In genomic region chr19:44908074-44908835, GRCh38 we compare ENCODE assay signal across 25 cellular contexts. TPM values are rescaled to one million over a fixed set of nuclear protein-coding genes. Genes with fewer than 3 reads are reported as not detected.
DNase-seq lines count a peak whose midpoint lies in the region; ATAC-seq, FAIRE-seq and TF ChIP-seq lines count a peak whose summit lies in the region.
"Had no signal": no experiment of that assay in that cellular context is flagged by ENCODE, and none has a peak within 500 bp of the region (broad histone marks: within the 10 kb centered on the region; RNA-seq: fewer than 3 reads in every experiment).

No MANE protein-coding gene starts in this region.

- in situ Hi-C loops in HepG2 (cut with HindIII; ENCODE audit: extremely low pct_ligation_motif_present, low pct_unique_long_range_greater_than_20kb): no loop called here

- no peak overlapping the region for H2BK5ac ChIP-seq in neuronal stem cell (ENCODE audit: low read length)

- TF ChIP-seq RAD21 in SK-N-SH (IDR thresholded peaks at IDR 0.05; ENCODE audit: low read length) (no peak), HepG2 (CRISPR knock-in tag; IDR thresholded peaks at IDR 0.05) (no peak)

- WGBS in SK-N-SH (ENCODE audit: low lambda C conversion rate): 93% methylated on average over 28 of the region's 46 CpGs
- 96% methylated on average over 40 of the region's 46 CpGs for WGBS in HepG2 (ENCODE audit: low lambda C conversion rate)
- no CpG with 5 or more reads among the region's 46 CpGs for WGBS in neuronal stem cell (ENCODE audit: extremely low coverage in 2 of 2, insufficient read length in 2 of 2, insufficient replicate concordance in 1 of 2), 2 donors

- no peak overlapping the region for H3K4me3 Mint-ChIP-seq in osteocyte (ENCODE audit: unreplicated experiment)
- H3K4me3 Mint-ChIP-seq: CD14-positive monocyte had no signal

- no peaks in the 10 kb centered on the region for H3K9me3 ChIP-seq in SK-N-SH
- no peaks in the 10 kb centered on the region for H3K9me3 ChIP-seq in adipocyte (ENCODE audit: control insufficient read depth, low read length)
- no peaks in the 10 kb centered on the region for H3K9me3 ChIP-seq in HepG2 (ENCODE audit: low read length)
- H3K9me3 ChIP-seq in neuronal stem cell (replicated peaks in 1 of 2; ENCODE audit: control insufficient read depth in 2 of 2, insufficient read depth in 1 of 2, low read depth in 1 of 2, low read length in 2 of 2): no peaks in the 10 kb centered on the region
- H3K9me3 ChIP-seq: SJSA1 had no signal

- H3K36me3 Mint-ChIP-seq in osteocyte (ENCODE audit: unreplicated experiment): peaks cover 2% of the 10 kb centered on the region

- H2BK12ac ChIP-seq in neuronal stem cell (ENCODE audit: low read length): peak overlapping the region; percentile 22

- intact Hi-C loops in HepG2 (cut with micrococcal nuclease; ENCODE audit: unreplicated experiment): no loop called here

- DNase-seq in SK-N-SH: peak; percentile 9
- no peak for DNase-seq in adipocyte (ENCODE audit: low read depth)
- DNase-seq in HepG2 (ENCODE audit: low spot score): no peak
- DNase-seq in neuronal stem cell (ENCODE audit: low spot score): no peak
- DNase-seq in NCI-H526 (lab: John Stamatoyannopoulos, UW): no peak
- DNase-seq in osteocyte (ENCODE audit: extremely low spot score, unreplicated experiment): no peak
- DNase-seq: AML-193, DMS 273 treated with DMSO at 0.1 percent for 48 hours, GF-D8, HCEC 1CT, KG1, MV-4-11, NCI-H187, NCI-H2107, NCI-H2227 treated with DMSO at 0.1 percent for 48 hours, NCI-H510A treated with DMSO at 0.1 percent for 48 hours, NCI-H82, PC-3, RPMI8226 had no signal

- H3F3A ChIP-seq in SK-N-SH (replicated peaks; ENCODE audit: insufficient read depth): peaks cover 20% of the 10 kb centered on the region

- H3K27ac ChIP-seq in SK-N-SH (ENCODE audit: low read depth in 2 of 2, low read length in 1 of 2) (no peak overlapping the region), HepG2 (ENCODE audit: extremely low read length, insufficient read depth, low read length) (no peak overlapping the region), neuronal stem cell (replicated peaks; ENCODE audit: low read length) (no peak overlapping the region)
- H3K27ac ChIP-seq: 22Rv1, SJSA1 had no signal

- H3K9ac ChIP-seq in SK-N-SH (no peak overlapping the region), adipocyte (ENCODE audit: low read length) (peak overlapping the region; percentile 88), HepG2 (ENCODE audit: insufficient read depth, low read depth, low read length) (no peak overlapping the region), neuronal stem cell (ENCODE audit: low read depth, low read length, poor library complexity) (no peak overlapping the region)

- no peaks in the 10 kb centered on the region for H3K9me3 Mint-ChIP-seq in osteocyte (ENCODE audit: unreplicated experiment)

- H3K79me2 ChIP-seq in SK-N-SH (ENCODE audit: insufficient read depth) (no peaks in the 10 kb centered on the region), HepG2 (ENCODE audit: insufficient read depth, low read length) (peaks cover 20% of the 10 kb centered on the region)

- H3K4me1 Mint-ChIP-seq in osteocyte (ENCODE audit: unreplicated experiment): peaks cover 43% of the 10 kb centered on the region

- H3K4me2 ChIP-seq in SK-N-SH (no peak overlapping the region), HepG2 (ENCODE audit: low read depth, low read length) (peak overlapping the region; percentile 26; the same call in 1 of the 2 replicates), neuronal stem cell (ENCODE audit: insufficient read depth, low read length, poor library complexity, severe bottlenecking) (no peak overlapping the region)

- no peak for TF ChIP-seq POLR2A in HepG2 (IDR thresholded peaks at IDR 0.05; ENCODE audit: insufficient read depth in 1 of 2, low read depth in 2 of 2, low read length in 2 of 2)

- TF ChIP-seq CTCF in SK-N-SH (IDR thresholded peaks at IDR 0.05) (no peak), HepG2 (CRISPR knock-in tag; IDR thresholded peaks at IDR 0.05) (no peak), osteocyte (IDR thresholded peaks at IDR 0.05) (no peak)

- H3K27me3 ChIP-seq in SK-N-SH (ENCODE audit: insufficient read depth) (no peaks in the 10 kb centered on the region), adipocyte (replicated peaks; ENCODE audit: control insufficient read depth, insufficient read depth, low read length) (no peaks in the 10 kb centered on the region), HepG2 (ENCODE audit: control insufficient read depth in 1 of 2, insufficient read depth in 2 of 2, low read length in 2 of 2) (no peaks in the 10 kb centered on the region; a peak in 1 of 5 replicates), neuronal stem cell (ENCODE audit: control insufficient read depth in 3 of 3, insufficient read depth in 3 of 3, low read depth in 1 of 3, low read length in 3 of 3) (peaks cover 0 to 2% (median 0%) of the 10 kb centered on the region in 3 experiments)

- H3K4me1 ChIP-seq in SK-N-SH (ENCODE audit: control insufficient read depth in 1 of 2, insufficient read depth in 2 of 2, low read depth in 1 of 2, low read length in 1 of 2) (peaks cover 4 to 14% of the 10 kb centered on the region in 2 experiments; a peak in 1 of 4 replicates), adipocyte (ENCODE audit: control insufficient read depth, insufficient read depth, low read length) (peaks cover 56% of the 10 kb centered on the region), HepG2 (ENCODE audit: insufficient read depth, low read length) (peaks cover 72% of the 10 kb centered on the region), neuronal stem cell (ENCODE audit: control insufficient read depth in 2 of 2, insufficient read depth in 1 of 2, low read depth in 1 of 2, low read length in 2 of 2) (peaks cover 10 to 21% of the 10 kb centered on the region in 2 donors)

- no TSS peak for BruUV-seq in HepG2 (replicated peaks; lab: Mats Ljungman, UMichigan)

- H2AFZ ChIP-seq in SK-N-SH (ENCODE audit: low read depth): no peak overlapping the region
- H2AFZ ChIP-seq in HepG2 (ENCODE audit: low read length): no peak overlapping the region
- no peak overlapping the region for H2AFZ ChIP-seq in neuronal stem cell (ENCODE audit: low read length)

- no peak overlapping the region for H4K91ac ChIP-seq in neuronal stem cell (ENCODE audit: low read depth, low read length, poor library complexity)

- CTCF ChIA-PET in SK-N-SH (lab: Yijun Ruan, JAX) (interaction anchor here (6.2 kb wide), 1 partner anchor 43 kb away, joined by 57 read pairs; no protein-coding TSS in a partner anchor), HepG2 (lab: Yijun Ruan, JAX; ENCODE audit: low intra/inter-chr PET ratio, low total read pairs) (no interaction called here)

- ATAC-seq in SK-N-SH treated with all-trans-retinoic acid at 6 μM for 48 hours (no peak), HepG2 (no peak), HG03139 (IDR thresholded peaks at IDR 0.05; ENCODE audit: unreplicated experiment) (no peak)
- ATAC-seq: PC-3 had no signal

- POLR2A ChIA-PET in SK-N-SH (lab: Yijun Ruan, JAX): no interaction called here
- POLR2A ChIA-PET in HepG2 (lab: Yijun Ruan, JAX): interaction anchor here (1.2 to 14.7 kb wide), 7 partner anchors 12 to 46 kb away, joined by 3 to 317 read pairs (median 25); partner anchors contain the start of genes APOC2 and CLPTM1

- no peak overlapping the region for H2AK5ac ChIP-seq in neuronal stem cell (ENCODE audit: low read depth, low read length)

- H3K4me3 ChIP-seq in SK-N-SH (ENCODE audit: low read depth in 2 of 2, low read length in 1 of 2): no peak overlapping the region
- H3K4me3 ChIP-seq in adipocyte (ENCODE audit: low read length): peak overlapping the region; percentile 86
- H3K4me3 ChIP-seq in HepG2 (replicated peaks in 1 of 3; ENCODE audit: insufficient read depth in 1 of 3, low read depth in 2 of 3, low read length in 3 of 3): no peak overlapping the region
- H3K4me3 ChIP-seq in neuronal stem cell (ENCODE audit: low read length in 2 of 2): no peak overlapping the region
- H3K4me3 ChIP-seq: SJSA1 had no signal

- no peak for FAIRE-seq in HepG2 (lab: Jason Lieb, UNC)

- H4K20me1 ChIP-seq in SK-N-SH (ENCODE audit: insufficient read depth) (no peaks in the 10 kb centered on the region), HepG2 (ENCODE audit: insufficient read depth, low read length) (peaks cover 14% of the 10 kb centered on the region)

- H2BK15ac ChIP-seq in neuronal stem cell (ENCODE audit: low read length): no peak overlapping the region

- H3K36me3 ChIP-seq in SK-N-SH (replicated peaks in 1 of 2; ENCODE audit: control insufficient read depth in 1 of 2, insufficient read depth in 2 of 2, low read length in 1 of 2) (no peaks in the 10 kb centered on the region), adipocyte (ENCODE audit: control insufficient read depth, insufficient read depth, low read length, severe bottlenecking) (peaks cover 24% of the 10 kb centered on the region), HepG2 (replicated peaks in 1 of 2; ENCODE audit: control insufficient read depth in 1 of 2, insufficient read depth in 2 of 2, low read length in 2 of 2) (peaks cover 3 to 21% of the 10 kb centered on the region in 2 experiments), neuronal stem cell (replicated peaks in 1 of 2; ENCODE audit: control insufficient read depth in 2 of 2, insufficient read depth in 2 of 2, low read length in 2 of 2) (peaks cover 0 to 3% of the 10 kb centered on the region in 2 donors)

- no peak overlapping the region for H4K8ac ChIP-seq in neuronal stem cell (ENCODE audit: low read depth, low read length)

- peaks cover 3% of the 10 kb centered on the region for H3K27me3 Mint-ChIP-seq in osteocyte (ENCODE audit: unreplicated experiment)

- H3K9me2 ChIP-seq in SK-N-SH: no peaks in the 10 kb centered on the region

- peak overlapping the region; percentile 20 for H3K23ac ChIP-seq in neuronal stem cell (ENCODE audit: low read depth, low read length, poor library complexity)

- H2BK120ac ChIP-seq in neuronal stem cell (ENCODE audit: low read depth, low read length): no peak overlapping the region

- TF ChIP-seq EP300 in SK-N-SH (IDR thresholded peaks at IDR 0.05; ENCODE audit: borderline replicate concordance in 1 of 2, low read depth in 1 of 2, low read length in 1 of 2): no peak
- no peak for TF ChIP-seq EP300 in HepG2 (IDR thresholded peaks at IDR 0.05; ENCODE audit: low read depth in 2 of 2, low read length in 2 of 2)
- no peak for TF ChIP-seq EP300 in HepG2 (CRISPR knock-in tag; IDR thresholded peaks at IDR 0.05; ENCODE audit: borderline replicate concordance)

- H3K14ac ChIP-seq in neuronal stem cell (ENCODE audit: low read length): no peak overlapping the region

- no peak overlapping the region for H3K18ac ChIP-seq in neuronal stem cell (ENCODE audit: low read length)

- H3K27ac Mint-ChIP-seq in osteocyte (ENCODE audit: unreplicated experiment): no peak overlapping the region
- H3K27ac Mint-ChIP-seq: CD14-positive monocyte had no signal

- peaks cover 3% of the 10 kb centered on the region for H3K79me1 ChIP-seq in neuronal stem cell (ENCODE audit: low read depth, low read length)

- H3K4ac ChIP-seq in neuronal stem cell (ENCODE audit: low read length): no peak overlapping the region

RNA-seq across cellular contexts. Expression of gene APOE, which starts 2.7 kb away (rescaled TPM):
- polyA plus RNA-seq in SK-N-SH (2012; rRNA removed) (56.0 and 65.7 TPM in 2 replicates), HepG2 (2011; rRNA removed) (1,470 and 1,944 TPM in 2 replicates)
- polyA plus RNA-seq in SK-N-SH (2012; cell fraction: cytosol; rRNA removed): 35.0 and 48.7 TPM in 2 replicates
- polyA plus RNA-seq in SK-N-SH (2012; cell fraction: nucleus; rRNA removed): 58.4 and 73.3 TPM in 2 replicates
- total RNA-seq in HepG2 (2016; rRNA removed; fragmentation: Illumina TruSeq; extraction: Trizol) (458 and 1,328 TPM in 2 replicates), osteocyte (151 and 184 TPM in 2 replicates)
- total RNA-seq in HepG2 (2016; cell fraction: cytosol; rRNA removed; fragmentation: Illumina TruSeq; extraction: Trizol; ENCODE audit: low read depth): 159 and 166 TPM in 2 replicates
- total RNA-seq in HepG2 (2016; cell fraction: insoluble cytoplasmic fraction; rRNA removed; fragmentation: Illumina TruSeq; extraction: Trizol): 502 and 1,332 TPM in 2 replicates
- total RNA-seq in HepG2 (2016; cell fraction: membrane; rRNA removed; fragmentation: Illumina TruSeq; extraction: Trizol): 224 and 230 TPM in 2 replicates
- total RNA-seq in HepG2 (2016; cell fraction: nucleus; rRNA removed; fragmentation: Illumina TruSeq; extraction: Trizol): 800 and 999 TPM in 2 replicates
- polyA plus RNA-seq in HepG2 (2011; cell fraction: cytosol; rRNA removed): 2,997 and 3,700 TPM in 2 replicates
- polyA plus RNA-seq in HepG2 (2011; cell fraction: nucleus; rRNA removed): 1,674 and 2,058 TPM in 2 replicates
- 709 and 938 TPM in 2 replicates for polyA plus RNA-seq in HepG2 (2012)
- polyA plus RNA-seq in HepG2 (2016; cell fraction: cytosol; fragmentation: Illumina TruSeq; extraction: Trizol; ENCODE audit: low read depth): 177 and 191 TPM in 2 replicates
- polyA plus RNA-seq in HepG2 (2016; cell fraction: insoluble cytoplasmic fraction; fragmentation: Illumina TruSeq; extraction: Trizol; ENCODE audit: low read depth): 450 and 491 TPM in 2 replicates
- polyA plus RNA-seq in HepG2 (2016; cell fraction: membrane; fragmentation: Illumina TruSeq; extraction: Trizol; ENCODE audit: low read depth): 185 and 190 TPM in 2 replicates
- 1,533 and 1,741 TPM in 2 replicates for polyA plus RNA-seq in HepG2 (2016; cell fraction: nucleus; fragmentation: Illumina TruSeq; extraction: Trizol; ENCODE audit: insufficient read depth, low read depth)
- polyA minus RNA-seq in HepG2 (2011; rRNA and poly(A)+ RNA removed; ENCODE audit: low replicate concordance): 0.40 and 224 TPM in 2 replicates
- polyA minus RNA-seq in HepG2 (2011; cell fraction: cytosol; rRNA and poly(A)+ RNA removed): 272 and 395 TPM in 2 replicates
- 73.5 and 101 TPM in 2 replicates for polyA minus RNA-seq in HepG2 (2011; cell fraction: nucleus; rRNA and poly(A)+ RNA removed)
- polyA plus RNA-seq in neuronal stem cell (2013, experiment 1 of 2): 121 TPM
- 119 TPM for polyA plus RNA-seq in neuronal stem cell (2013, experiment 2 of 2)

RNA-seq across cellular contexts. Expression of gene APOC1, which starts 6.2 kb away (rescaled TPM):
- polyA plus RNA-seq in SK-N-SH (2012; rRNA removed) (0.73 and 2.7 TPM in 2 replicates), HepG2 (2011; rRNA removed) (1,235 and 1,480 TPM in 2 replicates)
- 0.98 and 1.0 TPM in 2 replicates for polyA plus RNA-seq in SK-N-SH (2012; cell fraction: cytosol; rRNA removed)
- polyA plus RNA-seq in SK-N-SH (2012; cell fraction: nucleus; rRNA removed): 0.21 and 2.9 TPM in 2 replicates
- total RNA-seq in HepG2 (2016; rRNA removed; fragmentation: Illumina TruSeq; extraction: Trizol) (417 and 600 TPM in 2 replicates), osteocyte (3.3 TPM in 1 of 2 replicates, not detected in the other)
- 534 and 640 TPM in 2 replicates for total RNA-seq in HepG2 (2016; cell fraction: cytosol; rRNA removed; fragmentation: Illumina TruSeq; extraction: Trizol; ENCODE audit: low read depth)
- 415 and 575 TPM in 2 replicates for total RNA-seq in HepG2 (2016; cell fraction: insoluble cytoplasmic fraction; rRNA removed; fragmentation: Illumina TruSeq; extraction: Trizol)
- total RNA-seq in HepG2 (2016; cell fraction: membrane; rRNA removed; fragmentation: Illumina TruSeq; extraction: Trizol): 550 and 704 TPM in 2 replicates
- 303 and 371 TPM in 2 replicates for total RNA-seq in HepG2 (2016; cell fraction: nucleus; rRNA removed; fragmentation: Illumina TruSeq; extraction: Trizol)
- 789 and 856 TPM in 2 replicates for polyA plus RNA-seq in HepG2 (2011; cell fraction: cytosol; rRNA removed)
- polyA plus RNA-seq in HepG2 (2011; cell fraction: nucleus; rRNA removed): 221 and 239 TPM in 2 replicates
- polyA plus RNA-seq in HepG2 (2012): 609 and 1,000 TPM in 2 replicates
- 629 and 790 TPM in 2 replicates for polyA plus RNA-seq in HepG2 (2016; cell fraction: cytosol; fragmentation: Illumina TruSeq; extraction: Trizol; ENCODE audit: low read depth)
- 381 and 408 TPM in 2 replicates for polyA plus RNA-seq in HepG2 (2016; cell fraction: insoluble cytoplasmic fraction; fragmentation: Illumina TruSeq; extraction: Trizol; ENCODE audit: low read depth)
- 501 and 616 TPM in 2 replicates for polyA plus RNA-seq in HepG2 (2016; cell fraction: membrane; fragmentation: Illumina TruSeq; extraction: Trizol; ENCODE audit: low read depth)
- 540 and 648 TPM in 2 replicates for polyA plus RNA-seq in HepG2 (2016; cell fraction: nucleus; fragmentation: Illumina TruSeq; extraction: Trizol; ENCODE audit: insufficient read depth, low read depth)
- polyA minus RNA-seq in HepG2 (2011; rRNA and poly(A)+ RNA removed; ENCODE audit: low replicate concordance): 364 TPM in 1 of 2 replicates, not detected in the other
- polyA minus RNA-seq in HepG2 (2011; cell fraction: cytosol; rRNA and poly(A)+ RNA removed): 191 and 220 TPM in 2 replicates
- 50.5 and 79.1 TPM in 2 replicates for polyA minus RNA-seq in HepG2 (2011; cell fraction: nucleus; rRNA and poly(A)+ RNA removed)
- polyA plus RNA-seq in neuronal stem cell (2013, experiment 1 of 2): 128 TPM
- 116 TPM for polyA plus RNA-seq in neuronal stem cell (2013, experiment 2 of 2)
- total RNA-seq: SJSA1 had no signal
- polyA plus RNA-seq: CD14-positive monocyte had no signal

RNA-seq across cellular contexts. Expression of gene TOMM40, which starts 17.2 kb away (rescaled TPM):
- 66.9 and 78.9 TPM in 2 replicates for polyA plus RNA-seq in SK-N-SH (2012; rRNA removed)
- 35.9 and 62.2 TPM in 2 replicates for polyA plus RNA-seq in SK-N-SH (2012; cell fraction: cytosol; rRNA removed)
- 55.6 and 65.1 TPM in 2 replicates for polyA plus RNA-seq in SK-N-SH (2012; cell fraction: nucleus; rRNA removed)
- total RNA-seq in HepG2 (2016; rRNA removed; fragmentation: Illumina TruSeq; extraction: Trizol): 84.5 and 110 TPM in 2 replicates
- 53.8 and 61.2 TPM in 2 replicates for total RNA-seq in HepG2 (2016; cell fraction: cytosol; rRNA removed; fragmentation: Illumina TruSeq; extraction: Trizol; ENCODE audit: low read depth)
- total RNA-seq in HepG2 (2016; cell fraction: insoluble cytoplasmic fraction; rRNA removed; fragmentation: Illumina TruSeq; extraction: Trizol): 80.8 and 107 TPM in 2 replicates
- total RNA-seq in HepG2 (2016; cell fraction: membrane; rRNA removed; fragmentation: Illumina TruSeq; extraction: Trizol): 83.6 and 90.9 TPM in 2 replicates
- total RNA-seq in HepG2 (2016; cell fraction: nucleus; rRNA removed; fragmentation: Illumina TruSeq; extraction: Trizol): 53.3 and 59.8 TPM in 2 replicates
- 72.0 and 80.8 TPM in 2 replicates for polyA plus RNA-seq in HepG2 (2011; rRNA removed)
- polyA plus RNA-seq in HepG2 (2011; cell fraction: cytosol; rRNA removed): 70.1 and 101 TPM in 2 replicates
- polyA plus RNA-seq in HepG2 (2011; cell fraction: nucleus; rRNA removed): 86.1 and 90.7 TPM in 2 replicates
- polyA plus RNA-seq in HepG2 (2012): 50.6 and 56.9 TPM in 2 replicates
- 78.5 and 80.1 TPM in 2 replicates for polyA plus RNA-seq in HepG2 (2016; cell fraction: cytosol; fragmentation: Illumina TruSeq; extraction: Trizol; ENCODE audit: low read depth)
- 123 and 139 TPM in 2 replicates for polyA plus RNA-seq in HepG2 (2016; cell fraction: insoluble cytoplasmic fraction; fragmentation: Illumina TruSeq; extraction: Trizol; ENCODE audit: low read depth)
- 85.7 and 87.8 TPM in 2 replicates for polyA plus RNA-seq in HepG2 (2016; cell fraction: membrane; fragmentation: Illumina TruSeq; extraction: Trizol; ENCODE audit: low read depth)
- polyA plus RNA-seq in HepG2 (2016; cell fraction: nucleus; fragmentation: Illumina TruSeq; extraction: Trizol; ENCODE audit: insufficient read depth, low read depth): 130 and 133 TPM in 2 replicates
- polyA minus RNA-seq in HepG2 (2011; rRNA and poly(A)+ RNA removed; ENCODE audit: low replicate concordance): 89.9 and 116 TPM in 2 replicates
- polyA minus RNA-seq in HepG2 (2011; cell fraction: cytosol; rRNA and poly(A)+ RNA removed): 25.4 and 31.5 TPM in 2 replicates
- 14.4 and 14.8 TPM in 2 replicates for polyA minus RNA-seq in HepG2 (2011; cell fraction: nucleus; rRNA and poly(A)+ RNA removed)
- 49.4 TPM for polyA plus RNA-seq in neuronal stem cell (2013, experiment 1 of 2)
- 49.5 TPM for polyA plus RNA-seq in neuronal stem cell (2013, experiment 2 of 2)
- 47.4 and 48.7 TPM in 2 replicates for total RNA-seq in osteocyte

RNA-seq across cellular contexts. Expression of gene APOC4, which starts 33.8 kb away (rescaled TPM):
- polyA plus RNA-seq in SK-N-SH (2012; rRNA removed) (not detected in 2 replicates), HepG2 (2011; rRNA removed) (not detected in 2 replicates)
- not detected in 2 replicates for polyA plus RNA-seq in SK-N-SH (2012; cell fraction: cytosol; rRNA removed)
- polyA plus RNA-seq in SK-N-SH (2012; cell fraction: nucleus; rRNA removed): not detected in 2 replicates
- total RNA-seq in HepG2 (2016; rRNA removed; fragmentation: Illumina TruSeq; extraction: Trizol) (0.46 TPM in 1 of 2 replicates, not detected in the other), osteocyte (not detected in 2 replicates)
- 0.79 TPM in 1 of 2 replicates, not detected in the other for total RNA-seq in HepG2 (2016; cell fraction: cytosol; rRNA removed; fragmentation: Illumina TruSeq; extraction: Trizol; ENCODE audit: low read depth)
- 1.1 TPM in 1 of 2 replicates, not detected in the other for total RNA-seq in HepG2 (2016; cell fraction: insoluble cytoplasmic fraction; rRNA removed; fragmentation: Illumina TruSeq; extraction: Trizol)
- total RNA-seq in HepG2 (2016; cell fraction: membrane; rRNA removed; fragmentation: Illumina TruSeq; extraction: Trizol): 0.49 and 0.72 TPM in 2 replicates
- not detected in 2 replicates for total RNA-seq in HepG2 (2016; cell fraction: nucleus; rRNA removed; fragmentation: Illumina TruSeq; extraction: Trizol)
- polyA plus RNA-seq in HepG2 (2011; cell fraction: cytosol; rRNA removed): not detected in 2 replicates
- not detected in 2 replicates for polyA plus RNA-seq in HepG2 (2011; cell fraction: nucleus; rRNA removed)
- not detected in 2 replicates for polyA plus RNA-seq in HepG2 (2012)
- 0.45 and 0.79 TPM in 2 replicates for polyA plus RNA-seq in HepG2 (2016; cell fraction: cytosol; fragmentation: Illumina TruSeq; extraction: Trizol; ENCODE audit: low read depth)
- polyA plus RNA-seq in HepG2 (2016; cell fraction: insoluble cytoplasmic fraction; fragmentation: Illumina TruSeq; extraction: Trizol; ENCODE audit: low read depth): not detected in 2 replicates
- 0.41 TPM in 1 of 2 replicates, not detected in the other for polyA plus RNA-seq in HepG2 (2016; cell fraction: membrane; fragmentation: Illumina TruSeq; extraction: Trizol; ENCODE audit: low read depth)
- polyA plus RNA-seq in HepG2 (2016; cell fraction: nucleus; fragmentation: Illumina TruSeq; extraction: Trizol; ENCODE audit: insufficient read depth, low read depth): not detected in 2 replicates
- polyA minus RNA-seq in HepG2 (2011; rRNA and poly(A)+ RNA removed; ENCODE audit: low replicate concordance): not detected in 2 replicates
- polyA minus RNA-seq in HepG2 (2011; cell fraction: cytosol; rRNA and poly(A)+ RNA removed): not detected in 2 replicates
- polyA minus RNA-seq in HepG2 (2011; cell fraction: nucleus; rRNA and poly(A)+ RNA removed): not detected in 2 replicates
- not detected for polyA plus RNA-seq in neuronal stem cell (2013, experiment 1 of 2)
- polyA plus RNA-seq in neuronal stem cell (2013, experiment 2 of 2): not detected
- total RNA-seq: Daoy, PC-3, SJSA1 had no signal
- polyA plus RNA-seq: CD14-positive monocyte had no signal

RNA-seq across cellular contexts. Expression of gene APOC2, which starts 37.6 kb away (rescaled TPM):
- not detected in 2 replicates for polyA plus RNA-seq in SK-N-SH (2012; rRNA removed)
- polyA plus RNA-seq in SK-N-SH (2012; cell fraction: cytosol; rRNA removed): not detected in 2 replicates
- polyA plus RNA-seq in SK-N-SH (2012; cell fraction: nucleus; rRNA removed): not detected in 2 replicates
- total RNA-seq in HepG2 (2016; rRNA removed; fragmentation: Illumina TruSeq; extraction: Trizol): 276 and 407 TPM in 2 replicates
- 212 and 282 TPM in 2 replicates for total RNA-seq in HepG2 (2016; cell fraction: cytosol; rRNA removed; fragmentation: Illumina TruSeq; extraction: Trizol; ENCODE audit: low read depth)
- 251 and 383 TPM in 2 replicates for total RNA-seq in HepG2 (2016; cell fraction: insoluble cytoplasmic fraction; rRNA removed; fragmentation: Illumina TruSeq; extraction: Trizol)
- total RNA-seq in HepG2 (2016; cell fraction: membrane; rRNA removed; fragmentation: Illumina TruSeq; extraction: Trizol): 259 and 332 TPM in 2 replicates
- 222 and 283 TPM in 2 replicates for total RNA-seq in HepG2 (2016; cell fraction: nucleus; rRNA removed; fragmentation: Illumina TruSeq; extraction: Trizol)
- 1,401 and 1,802 TPM in 2 replicates for polyA plus RNA-seq in HepG2 (2011; rRNA removed)
- polyA plus RNA-seq in HepG2 (2011; cell fraction: cytosol; rRNA removed): 1,265 and 1,297 TPM in 2 replicates
- 293 and 474 TPM in 2 replicates for polyA plus RNA-seq in HepG2 (2011; cell fraction: nucleus; rRNA removed)
- 632 and 749 TPM in 2 replicates for polyA plus RNA-seq in HepG2 (2012)
- 426 and 489 TPM in 2 replicates for polyA plus RNA-seq in HepG2 (2016; cell fraction: cytosol; fragmentation: Illumina TruSeq; extraction: Trizol; ENCODE audit: low read depth)
- polyA plus RNA-seq in HepG2 (2016; cell fraction: insoluble cytoplasmic fraction; fragmentation: Illumina TruSeq; extraction: Trizol; ENCODE audit: low read depth): 402 and 416 TPM in 2 replicates
- 440 and 475 TPM in 2 replicates for polyA plus RNA-seq in HepG2 (2016; cell fraction: membrane; fragmentation: Illumina TruSeq; extraction: Trizol; ENCODE audit: low read depth)
- polyA plus RNA-seq in HepG2 (2016; cell fraction: nucleus; fragmentation: Illumina TruSeq; extraction: Trizol; ENCODE audit: insufficient read depth, low read depth): 666 and 708 TPM in 2 replicates
- polyA minus RNA-seq in HepG2 (2011; rRNA and poly(A)+ RNA removed; ENCODE audit: low replicate concordance): 342 TPM in 1 of 2 replicates, not detected in the other
- polyA minus RNA-seq in HepG2 (2011; cell fraction: cytosol; rRNA and poly(A)+ RNA removed): 188 and 260 TPM in 2 replicates
- 75.2 and 130 TPM in 2 replicates for polyA minus RNA-seq in HepG2 (2011; cell fraction: nucleus; rRNA and poly(A)+ RNA removed)
- 0.08 TPM for polyA plus RNA-seq in neuronal stem cell (2013, experiment 1 of 2)
- 0.08 TPM for polyA plus RNA-seq in neuronal stem cell (2013, experiment 2 of 2)
- total RNA-seq in osteocyte: not detected in 2 replicates
- total RNA-seq: Daoy, PC-3, SJSA1 had no signal
- polyA plus RNA-seq: CD14-positive monocyte had no signal

Comparison
In these comparisons a context has a peak if more than half of its experiments do, and no peak if none do; other contexts are left out.
1. RNA of gene APOC1, which starts 6.2 kb away (total RNA-seq): 303 to 704 TPM in HepG2; 3.3 TPM in osteocyte; every median in the first group is over 10 times any median in the second.